In genomic region chr4:18735740-18736288, GRCh38 we compare ENCODE assay signal across 23 cellular contexts.
"Had no signal": no experiment of that assay in that cellular context is flagged by ENCODE, and none has a peak within 500 bp of the region (broad histone marks: within the 10 kb centered on the region; RNA-seq: fewer than 3 reads in every experiment).

No MANE protein-coding gene starts in this region.

- H3K36me3 ChIP-seq: MG63, SJCRH30 had no signal

- H3K4me1 ChIP-seq: SJCRH30 had no signal

- DNase-seq: IMR-90; Karpas-422; KG1; MG63; NCI-H1092; NCI-H1105 treated with DMSO at 0.1 percent for 48 hours; NCI-H1417 treated with DMSO at 0.1 percent for 48 hours; NCI-H146; NCI-H1694 treated with DMSO at 0.1 percent for 48 hours; NCI-H1930; NCI-H2081; NCI-H2107; NCI-H2227 treated with DMSO at 0.1 percent for 48 hours; NCI-H524; NCI-H526 treated with DMSO at 0.1 percent for 48 hours; NCI-H748 treated with DMSO at 0.1 percent for 48 hours; NK-92 treated with Interleukin-12 subunit alpha and Interleukin-12 subunit beta, amount 100 ng/mL, for 24 hours; PC-3; SHP77; SJCRH30 had no signal

- H3K4me3 ChIP-seq: MG63, SJCRH30, SK-N-MC had no signal

- H3K9me3 ChIP-seq: MG63, SJCRH30 had no signal

- H3K27ac ChIP-seq: SJCRH30, SK-N-MC had no signal

- ATAC-seq: HepG2, Panc1, PC-3 had no signal

- H3K27me3 ChIP-seq: MG63, SJCRH30 had no signal
